Comparison of ENCODE assay signal across 9 cellular contexts in the genomic region with DNA sequence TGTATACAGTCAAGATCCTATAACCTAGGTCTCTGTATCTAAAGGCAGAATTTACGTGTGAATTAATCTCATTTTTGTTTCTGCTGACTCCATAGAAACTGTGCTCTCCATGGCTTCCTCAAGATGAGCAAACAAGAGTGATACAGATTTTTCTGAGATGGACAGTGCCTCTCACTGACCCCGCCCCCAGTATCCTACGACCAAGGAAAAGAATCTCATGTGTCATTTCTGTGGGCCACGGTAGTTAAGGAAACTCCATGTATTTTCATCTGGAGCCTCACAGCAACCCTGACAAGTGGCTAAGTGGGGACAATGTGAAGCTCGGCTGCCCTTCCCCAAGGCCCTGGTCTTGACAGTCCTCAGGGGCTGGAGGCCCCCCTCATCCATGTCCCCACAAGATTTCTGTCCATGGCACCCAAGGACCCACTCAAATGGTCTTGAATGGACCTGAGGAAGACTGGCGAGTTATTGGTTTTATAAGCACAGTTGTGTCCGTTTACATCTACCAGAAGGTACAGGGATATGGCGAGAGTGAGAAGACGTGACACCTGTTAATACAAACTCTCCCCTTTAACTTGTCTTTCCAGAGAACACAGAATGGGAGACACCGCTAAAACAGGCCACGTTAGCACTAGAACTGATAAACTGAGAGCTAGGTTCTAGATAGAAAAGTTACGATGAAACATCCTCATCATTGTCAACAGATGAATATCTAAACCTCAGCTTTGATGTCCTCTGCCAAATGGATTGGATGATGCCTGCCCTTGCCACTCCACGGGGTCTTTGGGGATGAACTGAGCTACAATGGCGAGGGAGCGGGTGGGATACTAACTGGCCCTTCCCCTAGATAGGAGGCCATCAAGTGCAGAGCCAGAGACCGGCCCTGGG.
DNase-seq lines count a peak whose midpoint lies in the region; ATAC-seq and TF ChIP-seq lines count a peak whose summit lies in the region.
"Had no signal": no experiment of that assay in that cellular context is flagged by ENCODE, and none has a peak within 500 bp of the region (broad histone marks: within the 10 kb centered on the region; RNA-seq: fewer than 3 reads in every experiment).

No MANE protein-coding gene starts in this region.

- DNase-seq in GM12864 (ENCODE audit: low read depth) (no peak), T-helper 17 cell (no peak), fibroblast of the aortic adventitia (ENCODE audit: low read depth) (no peak), prostate gland (ENCODE audit: low spot score) (no peak), NCI-H2107 (lab: John Stamatoyannopoulos, UW) (no peak), NCI-H82 (lab: John Stamatoyannopoulos, UW) (no peak), NCI-H146 (lab: John Stamatoyannopoulos, UW) (no peak), NOMO-1 treated with dmso at 0.1 percent for 144 hours (lab: John Stamatoyannopoulos, UW; ENCODE audit: unreplicated experiment) (no peak)

- 77% methylated on average over 16 of the region's 16 CpGs for WGBS in prostate gland

- no peaks in the 10 kb centered on the region for H3K36me3 ChIP-seq in prostate gland

- peak overlapping the region; percentile 46 for H3K4me3 ChIP-seq in GM12864 (ENCODE audit: low read depth, low read length)
- peak overlapping the region; percentile 66 for H3K4me3 ChIP-seq in fibroblast of the aortic adventitia (ENCODE audit: low read depth, low read length)
- peak overlapping the region; percentile 52 to 53 for H3K4me3 ChIP-seq in prostate gland

- no peaks in the 10 kb centered on the region for H3K4me1 ChIP-seq in prostate gland (replicated peaks)

- H3K9me3 ChIP-seq in T-helper 17 cell (ENCODE audit: control insufficient read depth, low read length, poor library complexity, severe bottlenecking) (no peaks in the 10 kb centered on the region), prostate gland (no peaks in the 10 kb centered on the region)

- H3K27ac ChIP-seq in prostate gland = peak overlapping the region; percentile 68 to 76

- no peak for TF ChIP-seq POLR2A in prostate gland (IDR thresholded peaks at IDR 0.05)

- ATAC-seq in T-helper 17 cell = no peak

- H3K27me3 Mint-ChIP-seq in T-helper 17 cell = peaks cover 6% of the 10 kb centered on the region

- TF ChIP-seq CTCF in GM12864 (IDR thresholded peaks at IDR 0.05; ENCODE audit: low read depth, low read length, missing control alignments) (no peak), fibroblast of the aortic adventitia (IDR thresholded peaks at IDR 0.05; ENCODE audit: insufficient read depth, low read length) (no peak), prostate gland (IDR thresholded peaks at IDR 0.05) (no peak)

- H3K4me1 Mint-ChIP-seq in T-helper 17 cell = peaks cover 9% of the 10 kb centered on the region

- peak overlapping the region; percentile 82 for H3K4me3 Mint-ChIP-seq in T-helper 17 cell

- H3K27me3 ChIP-seq in prostate gland (replicated peaks; ENCODE audit: insufficient read depth) = no peaks in the 10 kb centered on the region

- peak overlapping the region; percentile 27 for H3K27ac Mint-ChIP-seq in T-helper 17 cell
- H3K27ac Mint-ChIP-seq: activated B cell treated with CpG ODN at 0.5 μM for 24 hours had no signal

- peaks cover 2% of the 10 kb centered on the region for H3K36me3 Mint-ChIP-seq in T-helper 17 cell (ENCODE audit: low read depth)

- intact Hi-C loops in prostate gland (cut with DNase I) = no loop called here
